ENCODE assay signal across 24 cellular contexts in genomic region chr1:10250663-10251062, GRCh38. TPM values are rescaled to one million over a fixed set of nuclear protein-coding genes. Genes with fewer than 3 reads are reported as not detected.
DNase-seq lines count a peak whose midpoint lies in the region; ATAC-seq and TF ChIP-seq lines count a peak whose summit lies in the region.
"Had no signal": no experiment of that assay in that cellular context is flagged by ENCODE, and none has a peak within 500 bp of the region (broad histone marks: within the 10 kb centered on the region; RNA-seq: fewer than 3 reads in every experiment).

No MANE protein-coding gene starts in this region.

- no peak for TF ChIP-seq EP300 in transverse colon (IDR thresholded peaks at IDR 0.05; ENCODE audit: low read depth)

- H3K27ac Mint-ChIP-seq in neural progenitor cell (no peak overlapping the region), GM23338 (no peak overlapping the region; the same call in 1 of the 2 replicates)
- H3K27ac Mint-ChIP-seq: activated T-helper 1 cell treated with anti-CD3 and anti-CD28 coated beads, Interleukin-12 subunit alpha, Interleukin-12 subunit beta, Interleukin-2, Interleukin-4 antibody, amounts not matched to agents 30 ng/mL and 10 ng/mL and 1 ng/mL, durations not matched to agents 14 hours and 24 hours and 36 hours; WTC11 had no signal

- H3K4me1 ChIP-seq in neural progenitor cell (peaks cover 3% of the 10 kb centered on the region), GM23338 (ENCODE audit: insufficient read depth) (no peaks in the 10 kb centered on the region), transverse colon (peaks cover 14 to 56% (median 29%) of the 10 kb centered on the region in 4 donors)
- H3K4me1 ChIP-seq: breast epithelium had no signal

- no peak overlapping the region for H3K4me2 ChIP-seq in neural progenitor cell
- no peak overlapping the region for H3K4me2 ChIP-seq in GM23338

- H2AFZ ChIP-seq in neural progenitor cell (replicated peaks): no peak overlapping the region
- no peak overlapping the region for H2AFZ ChIP-seq in GM23338

- ATAC-seq in HG03280 (IDR thresholded peaks at IDR 0.05; ENCODE audit: unreplicated experiment) (no peak), GM23338 (no peak)
- ATAC-seq: HepG2, left lung, SK-N-SH treated with all-trans-retinoic acid at 6 μM for 48 hours, WTC11 had no signal

- intact Hi-C loops in transverse colon (cut with DNase I; ENCODE audit: low total_unique reads): no loop called here

- peaks cover 99% of the 10 kb centered on the region for H3K79me2 ChIP-seq in neural progenitor cell (ENCODE audit: low read depth)
- H3K79me2 ChIP-seq in GM23338 (replicated peaks; ENCODE audit: insufficient read depth): peaks cover 100% of the 10 kb centered on the region

- no peak for TF ChIP-seq POLR2A in transverse colon (IDR thresholded peaks at IDR 0.05)

- H3K4me3 ChIP-seq in neural progenitor cell (no peak overlapping the region), GM23338 (no peak overlapping the region), transverse colon (no peak overlapping the region)
- H3K4me3 ChIP-seq: breast epithelium, left lung, vagina had no signal

- H3K36me3 Mint-ChIP-seq in neural progenitor cell (peaks cover 31% of the 10 kb centered on the region), GM23338 (ENCODE audit: low read depth) (peaks cover 22% of the 10 kb centered on the region)

- peaks cover 2% of the 10 kb centered on the region for H3K27me3 Mint-ChIP-seq in neural progenitor cell (ENCODE audit: insufficient read depth, low read depth)
- no peaks in the 10 kb centered on the region for H3K27me3 Mint-ChIP-seq in GM23338 (ENCODE audit: insufficient read depth, low read depth, poor library complexity)

- H3K9me2 ChIP-seq in GM23338 (ENCODE audit: insufficient read depth): 0 out of 2 replicates have a peak, but pooled peaks cover 4% of the 10 kb centered on the region

- DNase-seq in COLO668 (lab: John Stamatoyannopoulos, UW; ENCODE audit: unreplicated experiment) (peak; percentile 35), NCI-H2171 treated with DMSO at 0.1 percent for 48 hours (lab: John Stamatoyannopoulos, UW) (peak; percentile 46), ecto neural progenitor cell (ENCODE audit: low spot score) (peak; percentile 47), neural progenitor cell (ENCODE audit: low spot score) (peak; percentile 17), NCI-H2196 treated with DMSO at 0.1 percent for 48 hours (lab: John Stamatoyannopoulos, UW; ENCODE audit: unreplicated experiment) (no peak), GM23338 (ENCODE audit: low spot score) (no peak), transverse colon (no peak)
- DNase-seq: ACHN; activated naive CD4-positive, alpha-beta T cell treated with anti-CD3 and anti-CD28 coated beads, Interleukin-2, amount 50 U/mL, for 16 hours; amygdala; C1 segment of cervical spinal cord; HCEC 1CT; Kasumi-1; left lung; mesendoderm; NCI-H1048; NCI-H187 treated with DMSO at 0.1 percent for 48 hours had no signal

- H3K4me1 Mint-ChIP-seq in neural progenitor cell (peaks cover 15% of the 10 kb centered on the region), GM23338 (no peaks in the 10 kb centered on the region)
- H3K4me1 Mint-ChIP-seq: WTC11 had no signal

- H4K20me1 ChIP-seq in neural progenitor cell (ENCODE audit: low read depth) (peaks cover 24% of the 10 kb centered on the region), GM23338 (replicated peaks; ENCODE audit: insufficient read depth) (peaks cover 23% of the 10 kb centered on the region)

- WGBS in transverse colon (ENCODE audit: low coverage in 1 of 2), 2 donors: 84 to 95% methylated on average over 5 to 7 of the region's 7 CpGs

- peaks cover 6% of the 10 kb centered on the region for H3K9me3 Mint-ChIP-seq in neural progenitor cell
- no peaks in the 10 kb centered on the region for H3K9me3 Mint-ChIP-seq in GM23338
- H3K9me3 Mint-ChIP-seq: activated T-helper 1 cell treated with anti-CD3 and anti-CD28 coated beads, Interleukin-12 subunit alpha, Interleukin-12 subunit beta, Interleukin-2, Interleukin-4 antibody, amounts not matched to agents 30 ng/mL and 10 ng/mL and 1 ng/mL, durations not matched to agents 14 hours and 24 hours and 36 hours had no signal

- no peaks in the 10 kb centered on the region for H3K27me3 ChIP-seq in neural progenitor cell
- H3K27me3 ChIP-seq in GM23338 (ENCODE audit: insufficient read depth): no peaks in the 10 kb centered on the region
- no peaks in the 10 kb centered on the region for H3K27me3 ChIP-seq in transverse colon
- H3K27me3 ChIP-seq: breast epithelium, left lung, vagina had no signal

- H3F3A ChIP-seq in neural progenitor cell (ENCODE audit: low read depth) (no peaks in the 10 kb centered on the region), GM23338 (replicated peaks; ENCODE audit: low read depth) (no peaks in the 10 kb centered on the region)

- H3K9ac ChIP-seq in neural progenitor cell: no peak overlapping the region

- H3K4me3 Mint-ChIP-seq in neural progenitor cell: no peak overlapping the region
- no peak overlapping the region for H3K4me3 Mint-ChIP-seq in GM23338
- H3K4me3 Mint-ChIP-seq: activated T-helper 1 cell treated with anti-CD3 and anti-CD28 coated beads, Interleukin-12 subunit alpha, Interleukin-12 subunit beta, Interleukin-2, Interleukin-4 antibody, amounts not matched to agents 30 ng/mL and 10 ng/mL and 1 ng/mL, durations not matched to agents 14 hours and 24 hours and 36 hours; WTC11 had no signal

- TF ChIP-seq CTCF in neural progenitor cell (IDR thresholded peaks at IDR 0.05): no peak
- no peak for TF ChIP-seq CTCF in GM23338 (conservative IDR thresholded peaks at IDR 0.05; ENCODE audit: low read depth in 2 of 2)
- no peak for TF ChIP-seq CTCF in transverse colon (IDR thresholded peaks at IDR 0.05)

- H3K27ac ChIP-seq in neural progenitor cell (no peak overlapping the region), GM23338 (ENCODE audit: low read depth) (no peak overlapping the region), transverse colon (peak overlapping the region in 1 of 4 donors; percentile 2)
- H3K27ac ChIP-seq: breast epithelium, vagina had no signal

- in situ Hi-C loops in transverse colon (cut with MboI; ENCODE audit: low pct_ligation_motif_present in 1 of 4, low pct_unique_long_range_greater_than_20kb in 1 of 4, low sequenced_read_pairs in 3 of 4): no loop called here

- H3K36me3 ChIP-seq in neural progenitor cell (no peaks in the 10 kb centered on the region), GM23338 (ENCODE audit: insufficient read depth) (no peaks in the 10 kb centered on the region), transverse colon (no peaks in the 10 kb centered on the region)
- H3K36me3 ChIP-seq: breast epithelium, left lung, vagina had no signal

- no peaks in the 10 kb centered on the region for H3K9me3 ChIP-seq in neural progenitor cell (ENCODE audit: low read depth)
- no peaks in the 10 kb centered on the region for H3K9me3 ChIP-seq in transverse colon
- H3K9me3 ChIP-seq: breast epithelium, left lung, vagina had no signal

TF ChIP-seq in GM23338, 12 proteins besides CTCF, POLR2A, EP300 and RAD21:
- TF ChIP-seq ZNF114 (CRISPR knock-in tag; IDR thresholded peaks at IDR 0.05) (no peak), STAT1 (IDR thresholded peaks at IDR 0.05; ENCODE audit: unreplicated experiment) (no peak), JUNB (IDR thresholded peaks at IDR 0.05; ENCODE audit: unreplicated experiment) (no peak), EZH2 (IDR thresholded peaks at IDR 0.05; ENCODE audit: low read depth, unreplicated experiment) (no peak), EZH2phosphoT487 (IDR thresholded peaks at IDR 0.05; ENCODE audit: unreplicated experiment) (no peak), CREB1 (CRISPR knock-in tag; IDR thresholded peaks at IDR 0.05; ENCODE audit: low read depth) (no peak), NANOG (IDR thresholded peaks at IDR 0.05; ENCODE audit: borderline replicate concordance) (no peak), POLR2AphosphoS5 (IDR thresholded peaks at IDR 0.05; ENCODE audit: low read depth) (no peak), ZNF331 (CRISPR knock-in tag; IDR thresholded peaks at IDR 0.05; ENCODE audit: low read depth) (no peak)
- TF ChIP-seq, protein P1, sequence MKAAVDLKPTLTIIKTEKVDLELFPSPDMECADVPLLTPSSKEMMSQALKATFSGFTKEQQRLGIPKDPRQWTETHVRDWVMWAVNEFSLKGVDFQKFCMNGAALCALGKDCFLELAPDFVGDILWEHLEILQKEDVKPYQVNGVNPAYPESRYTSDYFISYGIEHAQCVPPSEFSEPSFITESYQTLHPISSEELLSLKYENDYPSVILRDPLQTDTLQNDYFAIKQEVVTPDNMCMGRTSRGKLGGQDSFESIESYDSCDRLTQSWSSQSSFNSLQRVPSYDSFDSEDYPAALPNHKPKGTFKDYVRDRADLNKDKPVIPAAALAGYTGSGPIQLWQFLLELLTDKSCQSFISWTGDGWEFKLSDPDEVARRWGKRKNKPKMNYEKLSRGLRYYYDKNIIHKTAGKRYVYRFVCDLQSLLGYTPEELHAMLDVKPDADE (IDR thresholded peaks at IDR 0.05): no peak
- TF ChIP-seq, protein P2, sequence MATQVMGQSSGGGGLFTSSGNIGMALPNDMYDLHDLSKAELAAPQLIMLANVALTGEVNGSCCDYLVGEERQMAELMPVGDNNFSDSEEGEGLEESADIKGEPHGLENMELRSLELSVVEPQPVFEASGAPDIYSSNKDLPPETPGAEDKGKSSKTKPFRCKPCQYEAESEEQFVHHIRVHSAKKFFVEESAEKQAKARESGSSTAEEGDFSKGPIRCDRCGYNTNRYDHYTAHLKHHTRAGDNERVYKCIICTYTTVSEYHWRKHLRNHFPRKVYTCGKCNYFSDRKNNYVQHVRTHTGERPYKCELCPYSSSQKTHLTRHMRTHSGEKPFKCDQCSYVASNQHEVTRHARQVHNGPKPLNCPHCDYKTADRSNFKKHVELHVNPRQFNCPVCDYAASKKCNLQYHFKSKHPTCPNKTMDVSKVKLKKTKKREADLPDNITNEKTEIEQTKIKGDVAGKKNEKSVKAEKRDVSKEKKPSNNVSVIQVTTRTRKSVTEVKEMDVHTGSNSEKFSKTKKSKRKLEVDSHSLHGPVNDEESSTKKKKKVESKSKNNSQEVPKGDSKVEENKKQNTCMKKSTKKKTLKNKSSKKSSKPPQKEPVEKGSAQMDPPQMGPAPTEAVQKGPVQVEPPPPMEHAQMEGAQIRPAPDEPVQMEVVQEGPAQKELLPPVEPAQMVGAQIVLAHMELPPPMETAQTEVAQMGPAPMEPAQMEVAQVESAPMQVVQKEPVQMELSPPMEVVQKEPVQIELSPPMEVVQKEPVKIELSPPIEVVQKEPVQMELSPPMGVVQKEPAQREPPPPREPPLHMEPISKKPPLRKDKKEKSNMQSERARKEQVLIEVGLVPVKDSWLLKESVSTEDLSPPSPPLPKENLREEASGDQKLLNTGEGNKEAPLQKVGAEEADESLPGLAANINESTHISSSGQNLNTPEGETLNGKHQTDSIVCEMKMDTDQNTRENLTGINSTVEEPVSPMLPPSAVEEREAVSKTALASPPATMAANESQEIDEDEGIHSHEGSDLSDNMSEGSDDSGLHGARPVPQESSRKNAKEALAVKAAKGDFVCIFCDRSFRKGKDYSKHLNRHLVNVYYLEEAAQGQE (IDR thresholded peaks at IDR 0.05; ENCODE audit: unreplicated experiment): no peak

RNA-seq across cellular contexts. Expression of gene KIF1B, which starts 40.3 kb away (rescaled TPM):
- total RNA-seq in neural progenitor cell (ENCODE audit: low replicate concordance) (49.8 and 52.0 TPM in 2 replicates), transverse colon (10 to 100 TPM; 50.9 to 87.9 (median 71.4) TPM)
- 68.4 and 70.3 TPM in 2 replicates for total RNA-seq in GM23338 (2014; rRNA removed; shearing (Covaris generic))
- polyA plus RNA-seq in GM23338 (2016; fragmentation: Nextera tagmentation; extraction: Ambion mirVana): 18.7 and 21.5 TPM in 2 replicates

Comparison
In these comparisons a context has a peak if more than half of its experiments do, and no peak if none do; other contexts are left out.
1. DNase-seq: peak in COLO668 (single experiment), NCI-H2171 treated with DMSO at 0.1 percent for 48 hours (single experiment), ecto neural progenitor cell (single experiment) and neural progenitor cell (single experiment); none in NCI-H2196 treated with DMSO at 0.1 percent for 48 hours (single experiment), GM23338 (single experiment) and transverse colon (single experiment).